Comparison of ENCODE assay signal across 1 cellular context in the genomic region with DNA sequence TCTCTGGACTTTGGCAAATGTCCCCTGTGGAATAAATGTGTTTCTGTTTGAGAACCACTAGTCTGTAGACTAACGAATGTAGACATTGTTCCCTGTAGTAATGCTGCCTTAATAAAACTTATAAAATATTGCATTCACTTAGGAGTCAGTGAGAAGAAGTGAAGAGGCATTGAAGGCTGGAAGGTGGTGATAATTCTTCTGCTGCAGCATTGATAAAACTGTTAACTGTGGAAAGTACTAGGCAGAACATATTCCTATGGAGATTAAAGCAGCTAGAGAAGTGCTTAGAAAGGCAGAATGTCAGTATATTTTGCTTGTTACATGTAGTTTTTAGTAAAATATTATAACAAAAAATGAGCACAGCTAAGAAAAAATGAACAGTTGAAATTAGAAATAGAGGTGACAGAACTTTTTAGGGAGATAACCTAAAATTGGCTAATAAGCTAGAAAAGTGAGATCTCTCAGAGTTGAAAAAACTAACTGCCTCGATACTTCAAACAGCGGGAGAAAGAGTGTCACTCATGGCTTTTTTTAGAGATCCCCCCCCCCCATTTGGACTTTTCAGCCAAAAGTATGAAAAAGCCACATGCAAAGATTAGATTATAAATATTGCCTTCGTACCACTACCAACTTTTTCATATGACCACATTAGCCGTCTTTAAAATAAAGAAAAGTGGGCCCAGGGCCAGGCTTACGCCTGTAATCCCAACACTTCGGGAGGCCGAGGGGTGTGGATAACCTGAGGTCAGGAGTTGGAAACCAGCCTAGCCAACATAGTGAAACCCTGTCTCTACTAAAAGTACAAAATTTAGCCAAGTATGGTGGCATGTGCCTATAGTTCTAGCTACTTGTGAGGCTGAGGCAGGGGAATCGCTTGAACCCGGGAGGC.
TF ChIP-seq lines count a peak whose summit lies in the region.

No MANE protein-coding gene starts in this region.

TF ChIP-seq in K562, 482 proteins besides CTCF, POLR2A, EP300 and RAD21 (continues in another document):
- TF ChIP-seq PATZ1 (CRISPR knock-in tag; IDR thresholded peaks at IDR 0.05; ENCODE audit: borderline replicate concordance) = no peak
- no peak for TF ChIP-seq IFI16 (CRISPR knock-in tag; IDR thresholded peaks at IDR 0.05)
- no peak for TF ChIP-seq ZNF707 (CRISPR knock-in tag; conservative IDR thresholded peaks at IDR 0.05)
- no peak for TF ChIP-seq STAT5B (CRISPR knock-in tag; IDR thresholded peaks at IDR 0.05)
- no peak for TF ChIP-seq SMARCA5 (IDR thresholded peaks at IDR 0.05)
- no peak for TF ChIP-seq HMGXB4 (CRISPR knock-in tag; IDR thresholded peaks at IDR 0.05)
- TF ChIP-seq CREB5 (CRISPR knock-in tag; IDR thresholded peaks at IDR 0.05) = no peak
- no peak for TF ChIP-seq MYC (IDR thresholded peaks at IDR 0.05; ENCODE audit: low read depth, low read length)
- no peak for TF ChIP-seq MYC (CRISPR knock-in tag; IDR thresholded peaks at IDR 0.05; ENCODE audit: borderline replicate concordance, low read depth)
- TF ChIP-seq ZNF592 (IDR thresholded peaks at IDR 0.05) = no peak; the same call in none of the 2 replicates
- TF ChIP-seq PHF21A (IDR thresholded peaks at IDR 0.05; ENCODE audit: borderline replicate concordance, low read depth) = no peak
- peak; percentile 71; the same call in 1 of the 2 replicates for TF ChIP-seq PML (IDR thresholded peaks at IDR 0.05; ENCODE audit: low read length)
- TF ChIP-seq ILK (tag; IDR thresholded peaks at IDR 0.05; ENCODE audit: borderline replicate concordance, low read depth) = no peak
- TF ChIP-seq PHB2 (IDR thresholded peaks at IDR 0.05; ENCODE audit: low read depth) = 0 out of 2 replicates have a peak, but pooled peaks have one; percentile 51
- no peak for TF ChIP-seq DNMT1 (IDR thresholded peaks at IDR 0.05)
- TF ChIP-seq HOXB6 (CRISPR knock-in tag; IDR thresholded peaks at IDR 0.05; ENCODE audit: borderline replicate concordance) = no peak
- TF ChIP-seq, protein P1, sequence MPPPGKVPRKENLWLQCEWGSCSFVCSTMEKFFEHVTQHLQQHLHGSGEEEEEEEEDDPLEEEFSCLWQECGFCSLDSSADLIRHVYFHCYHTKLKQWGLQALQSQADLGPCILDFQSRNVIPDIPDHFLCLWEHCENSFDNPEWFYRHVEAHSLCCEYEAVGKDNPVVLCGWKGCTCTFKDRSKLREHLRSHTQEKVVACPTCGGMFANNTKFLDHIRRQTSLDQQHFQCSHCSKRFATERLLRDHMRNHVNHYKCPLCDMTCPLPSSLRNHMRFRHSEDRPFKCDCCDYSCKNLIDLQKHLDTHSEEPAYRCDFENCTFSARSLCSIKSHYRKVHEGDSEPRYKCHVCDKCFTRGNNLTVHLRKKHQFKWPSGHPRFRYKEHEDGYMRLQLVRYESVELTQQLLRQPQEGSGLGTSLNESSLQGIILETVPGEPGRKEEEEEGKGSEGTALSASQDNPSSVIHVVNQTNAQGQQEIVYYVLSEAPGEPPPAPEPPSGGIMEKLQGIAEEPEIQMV (tag; conservative IDR thresholded peaks at IDR 0.05; ENCODE audit: low read depth) = no peak
- TF ChIP-seq FOSL1 (tag; conservative IDR thresholded peaks at IDR 0.05) = no peak
- TF ChIP-seq RB1 (IDR thresholded peaks at IDR 0.05; ENCODE audit: low read depth) = no peak
- TF ChIP-seq TGIF2 (CRISPR knock-in tag; IDR thresholded peaks at IDR 0.05) = no peak
- TF ChIP-seq ZNF695 (CRISPR knock-in tag; IDR thresholded peaks at IDR 0.05) = no peak
- no peak for TF ChIP-seq E2F3 (CRISPR knock-in tag; IDR thresholded peaks at IDR 0.05)
- no peak for TF ChIP-seq ZNF699 (CRISPR knock-in tag; IDR thresholded peaks at IDR 0.05; ENCODE audit: insufficient replicate concordance)
- TF ChIP-seq KLF1 (tag; IDR thresholded peaks at IDR 0.05) = no peak
- no peak for TF ChIP-seq POLR2G (IDR thresholded peaks at IDR 0.05; ENCODE audit: low read depth, low read length)
- no peak for TF ChIP-seq ETV6 (IDR thresholded peaks at IDR 0.05; ENCODE audit: borderline replicate concordance in 1 of 2, low read depth in 2 of 2, low read length in 1 of 2)
- no peak for TF ChIP-seq ETV6 (CRISPR knock-in tag; IDR thresholded peaks at IDR 0.05; ENCODE audit: borderline replicate concordance)
- TF ChIP-seq ETV1 (tag; conservative IDR thresholded peaks at IDR 0.05; ENCODE audit: low read depth) = no peak
- TF ChIP-seq, protein P2, sequence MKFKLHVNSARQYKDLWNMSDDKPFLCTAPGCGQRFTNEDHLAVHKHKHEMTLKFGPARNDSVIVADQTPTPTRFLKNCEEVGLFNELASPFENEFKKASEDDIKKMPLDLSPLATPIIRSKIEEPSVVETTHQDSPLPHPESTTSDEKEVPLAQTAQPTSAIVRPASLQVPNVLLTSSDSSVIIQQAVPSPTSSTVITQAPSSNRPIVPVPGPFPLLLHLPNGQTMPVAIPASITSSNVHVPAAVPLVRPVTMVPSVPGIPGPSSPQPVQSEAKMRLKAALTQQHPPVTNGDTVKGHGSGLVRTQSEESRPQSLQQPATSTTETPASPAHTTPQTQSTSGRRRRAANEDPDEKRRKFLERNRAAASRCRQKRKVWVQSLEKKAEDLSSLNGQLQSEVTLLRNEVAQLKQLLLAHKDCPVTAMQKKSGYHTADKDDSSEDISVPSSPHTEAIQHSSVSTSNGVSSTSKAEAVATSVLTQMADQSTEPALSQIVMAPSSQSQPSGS (CRISPR knock-in tag; IDR thresholded peaks at IDR 0.05) = no peak
- TF ChIP-seq ZNF134 (CRISPR knock-in tag; conservative IDR thresholded peaks at IDR 0.05) = no peak
- TF ChIP-seq, protein P3, sequence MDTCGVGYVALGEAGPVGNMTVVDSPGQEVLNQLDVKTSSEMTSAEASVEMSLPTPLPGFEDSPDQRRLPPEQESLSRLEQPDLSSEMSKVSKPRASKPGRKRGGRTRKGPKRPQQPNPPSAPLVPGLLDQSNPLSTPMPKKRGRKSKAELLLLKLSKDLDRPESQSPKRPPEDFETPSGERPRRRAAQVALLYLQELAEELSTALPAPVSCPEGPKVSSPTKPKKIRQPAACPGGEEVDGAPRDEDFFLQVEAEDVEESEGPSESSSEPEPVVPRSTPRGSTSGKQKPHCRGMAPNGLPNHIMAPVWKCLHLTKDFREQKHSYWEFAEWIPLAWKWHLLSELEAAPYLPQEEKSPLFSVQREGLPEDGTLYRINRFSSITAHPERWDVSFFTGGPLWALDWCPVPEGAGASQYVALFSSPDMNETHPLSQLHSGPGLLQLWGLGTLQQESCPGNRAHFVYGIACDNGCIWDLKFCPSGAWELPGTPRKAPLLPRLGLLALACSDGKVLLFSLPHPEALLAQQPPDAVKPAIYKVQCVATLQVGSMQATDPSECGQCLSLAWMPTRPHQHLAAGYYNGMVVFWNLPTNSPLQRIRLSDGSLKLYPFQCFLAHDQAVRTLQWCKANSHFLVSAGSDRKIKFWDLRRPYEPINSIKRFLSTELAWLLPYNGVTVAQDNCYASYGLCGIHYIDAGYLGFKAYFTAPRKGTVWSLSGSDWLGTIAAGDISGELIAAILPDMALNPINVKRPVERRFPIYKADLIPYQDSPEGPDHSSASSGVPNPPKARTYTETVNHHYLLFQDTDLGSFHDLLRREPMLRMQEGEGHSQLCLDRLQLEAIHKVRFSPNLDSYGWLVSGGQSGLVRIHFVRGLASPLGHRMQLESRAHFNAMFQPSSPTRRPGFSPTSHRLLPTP (IDR thresholded peaks at IDR 0.05; ENCODE audit: borderline replicate concordance, extremely low read depth, insufficient read length) = no peak
- no peak for TF ChIP-seq ZNF785 (CRISPR knock-in tag; IDR thresholded peaks at IDR 0.05)
- TF ChIP-seq ZNF12 (CRISPR knock-in tag; IDR thresholded peaks at IDR 0.05) = no peak
- peak; percentile 20; the same call in 1 of the 2 replicates for TF ChIP-seq SMAD4 (CRISPR knock-in tag; conservative IDR thresholded peaks at IDR 0.05)
- TF ChIP-seq ZNF24 (IDR thresholded peaks at IDR 0.05) = no peak
- TF ChIP-seq ZNF224 (CRISPR knock-in tag; IDR thresholded peaks at IDR 0.05) = no peak
- no peak for TF ChIP-seq ZNF639 (CRISPR knock-in tag; conservative IDR thresholded peaks at IDR 0.05 in 1 of 2, IDR thresholded peaks at IDR 0.05 in 1 of 2)
- no peak for TF ChIP-seq CBFB (CRISPR knock-in tag; IDR thresholded peaks at IDR 0.05)
- no peak for TF ChIP-seq ZNF668 (CRISPR knock-in tag; IDR thresholded peaks at IDR 0.05)
- TF ChIP-seq, protein P4, sequence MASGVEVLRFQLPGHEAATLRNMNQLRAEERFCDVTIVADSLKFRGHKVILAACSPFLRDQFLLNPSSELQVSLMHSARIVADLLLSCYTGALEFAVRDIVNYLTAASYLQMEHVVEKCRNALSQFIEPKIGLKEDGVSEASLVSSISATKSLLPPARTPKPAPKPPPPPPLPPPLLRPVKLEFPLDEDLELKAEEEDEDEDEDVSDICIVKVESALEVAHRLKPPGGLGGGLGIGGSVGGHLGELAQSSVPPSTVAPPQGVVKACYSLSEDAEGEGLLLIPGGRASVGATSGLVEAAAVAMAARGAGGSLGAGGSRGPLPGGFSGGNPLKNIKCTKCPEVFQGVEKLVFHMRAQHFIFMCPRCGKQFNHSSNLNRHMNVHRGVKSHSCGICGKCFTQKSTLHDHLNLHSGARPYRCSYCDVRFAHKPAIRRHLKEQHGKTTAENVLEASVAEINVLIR (CRISPR knock-in tag; IDR thresholded peaks at IDR 0.05) = no peak
- TF ChIP-seq ZC3H8 (IDR thresholded peaks at IDR 0.05) = no peak
- TF ChIP-seq RBM39 (optimal IDR thresholded peaks at IDR 0.05; ENCODE audit: low read depth, low read length) = no peak
- TF ChIP-seq KAT2B (IDR thresholded peaks at IDR 0.05; ENCODE audit: low read depth, low read length) = no peak
- TF ChIP-seq POLR2H (tag; IDR thresholded peaks at IDR 0.05; ENCODE audit: low read depth) = no peak
